In genomic region chr5:163134061-163134460, GRCh38 we compare ENCODE assay signal across 20 cellular contexts.
DNase-seq lines count a peak whose midpoint lies in the region; ATAC-seq, FAIRE-seq and TF ChIP-seq lines count a peak whose summit lies in the region.
"Had no signal": no experiment of that assay in that cellular context is flagged by ENCODE, and none has a peak within 500 bp of the region (broad histone marks: within the 10 kb centered on the region; RNA-seq: fewer than 3 reads in every experiment).

No MANE protein-coding gene starts in this region.

- H3K4me2 ChIP-seq in GM12878 (ENCODE audit: control insufficient read depth, insufficient read depth), result no peak overlapping the region
- H3K4me2 ChIP-seq: BLaER1 had no signal

- TF ChIP-seq CTCF in GM12878 (IDR thresholded peaks at IDR 0.05 in 2 of 3, conservative IDR thresholded peaks at IDR 0.05 in 1 of 3; ENCODE audit: control insufficient read depth in 2 of 3, extremely low read depth in 1 of 3, insufficient read depth in 1 of 3, low read depth in 3 of 3, low read length in 3 of 3) (no peak), gastrocnemius medialis (IDR thresholded peaks at IDR 0.05 in 4 of 5, conservative IDR thresholded peaks at IDR 0.05 in 1 of 5) (no peak), tibial nerve (IDR thresholded peaks at IDR 0.05) (no peak)

- H3K27me3 ChIP-seq in GM12878 (replicated peaks in 1 of 2; ENCODE audit: control insufficient read depth in 2 of 2, insufficient read depth in 2 of 2, low read length in 1 of 2), result no peaks in the 10 kb centered on the region
- H3K27me3 ChIP-seq in gastrocnemius medialis, result no peaks in the 10 kb centered on the region
- no peaks in the 10 kb centered on the region for H3K27me3 ChIP-seq in tibial nerve
- H3K27me3 ChIP-seq: BE2C, BLaER1 had no signal

- H2AFZ ChIP-seq in GM12878 (ENCODE audit: control insufficient read depth, low read depth, low read length), result no peak overlapping the region

- TF ChIP-seq EP300 in GM12878 (IDR thresholded peaks at IDR 0.05; ENCODE audit: borderline replicate concordance in 1 of 2, control insufficient read depth in 1 of 2, low read depth in 2 of 2, low read length in 2 of 2) (no peak), tibial nerve (IDR thresholded peaks at IDR 0.05) (no peak)

- intact Hi-C loops in GM12878 (cut with micrococcal nuclease; ENCODE audit: unreplicated experiment) (no loop called here), gastrocnemius medialis (cut with DNase I; ENCODE audit: low total_unique reads) (no loop called here)

- CTCF ChIA-PET in GM12878 (lab: Yijun Ruan, JAX), result no interaction called here

- H3K4me3 ChIP-seq in Jurkat, Clone E6-1 (ENCODE audit: low read length), result no peak overlapping the region
- H3K4me3 ChIP-seq in GM12878 (no peak overlapping the region), gastrocnemius medialis (no peak overlapping the region), tibial nerve (no peak overlapping the region)
- H3K4me3 ChIP-seq: BLaER1 had no signal

- TF ChIP-seq POLR2A in GM12878 (IDR thresholded peaks at IDR 0.05; ENCODE audit: low read depth, low read length) (no peak), gastrocnemius medialis (IDR thresholded peaks at IDR 0.05) (no peak), tibial nerve (IDR thresholded peaks at IDR 0.05) (no peak)

- SMC1A ChIA-PET in GM12878 (lab: Charles Lee; ENCODE audit: uncharacterized antibody, unreplicated experiment), result interaction anchor here (0.8 to 2.9 kb wide), 3 partner anchors 19 to 52 kb away, joined by 3 to 6 read pairs (median 5); no protein-coding TSS in a partner anchor

- no peaks in the 10 kb centered on the region for H3K9me3 ChIP-seq in GM12878 (replicated peaks; ENCODE audit: control insufficient read depth, insufficient read depth, low read length)
- no peaks in the 10 kb centered on the region for H3K9me3 ChIP-seq in gastrocnemius medialis
- H3K9me3 ChIP-seq in tibial nerve, result no peaks in the 10 kb centered on the region
- H3K9me3 ChIP-seq: BE2C, BLaER1, Caco-2 had no signal

- in situ Hi-C loops in GM12878 (cut with MboI), result no loop called here
- in situ Hi-C loops in gastrocnemius medialis (cut with MboI; ENCODE audit: low sequenced_read_pairs in 4 of 4), result no loop called here

- H3K27ac ChIP-seq in GM12878 (ENCODE audit: control insufficient read depth, insufficient read depth) (no peak overlapping the region), gastrocnemius medialis (no peak overlapping the region), tibial nerve (no peak overlapping the region)
- H3K27ac ChIP-seq: BLaER1 had no signal

- no peak for TF ChIP-seq RAD21 in GM12878 (IDR thresholded peaks at IDR 0.05; ENCODE audit: insufficient read depth, low read depth, low read length)

- FAIRE-seq in GM12878 (lab: Jason Lieb, UNC), result no peak
- FAIRE-seq: D721Med, GM12891, GM19239 had no signal

- ATAC-seq in GM12878, result no peak
- no peak for ATAC-seq in gastrocnemius medialis

- BruUV-seq in GM12878 (replicated peaks; lab: Mats Ljungman, UMichigan), result no TSS peak

- no peaks in the 10 kb centered on the region for H3K36me3 ChIP-seq in GM12878 (ENCODE audit: control insufficient read depth in 2 of 2, insufficient read depth in 2 of 2, low read length in 1 of 2)
- H3K36me3 ChIP-seq in gastrocnemius medialis, result no peaks in the 10 kb centered on the region
- no peaks in the 10 kb centered on the region for H3K36me3 ChIP-seq in tibial nerve
- H3K36me3 ChIP-seq: BE2C, BLaER1 had no signal

- H3K4me1 ChIP-seq in GM12878 (ENCODE audit: control insufficient read depth, insufficient read depth, low read length) (no peaks in the 10 kb centered on the region), gastrocnemius medialis (no peaks in the 10 kb centered on the region), tibial nerve (no peaks in the 10 kb centered on the region)
- H3K4me1 ChIP-seq: BE2C, BLaER1, Caco-2 had no signal

- RAD21 ChIA-PET in GM12878 (lab: Charles Lee; ENCODE audit: unreplicated experiment), result no interaction called here

- H3K79me2 ChIP-seq in GM12878 (ENCODE audit: control insufficient read depth, insufficient read depth, low read length), result no peaks in the 10 kb centered on the region

- no peak overlapping the region for H3K9ac ChIP-seq in GM12878 (ENCODE audit: control insufficient read depth, insufficient read depth, low read length)
- H3K9ac ChIP-seq: BLaER1 had no signal

- DNase-seq in Jurkat, Clone E6-1 (ENCODE audit: low read depth, low spot score), result peak; percentile 7
- DNase-seq in GM12878 (ENCODE audit: low read depth, low spot score) (no peak), gastrocnemius medialis (no peak), tibial nerve (ENCODE audit: low spot score in 2 of 2) (no peak), germinal center (ENCODE audit: low spot score) (no peak)
- DNase-seq: 8988T; ACHN; BE2C; C1 segment of cervical spinal cord; Caco-2; Calu3; CD4-positive, alpha-beta memory T cell; CD4-positive, CD25-positive, alpha-beta regulatory T cell; DMS79 treated with DMSO at 0.1 percent for 48 hours; EL; GDM1 had no signal

- no peaks in the 10 kb centered on the region for H4K20me1 ChIP-seq in GM12878 (ENCODE audit: control insufficient read depth, insufficient read depth)
- H4K20me1 ChIP-seq: BLaER1 had no signal

- POLR2A ChIA-PET in GM12878 (lab: Charles Lee), result no interaction called here

TF ChIP-seq in GM12878, 131 proteins besides CTCF, POLR2A, EP300 and RAD21:
- TF ChIP-seq RUNX3 (IDR thresholded peaks at IDR 0.05; ENCODE audit: low read length) (peak; percentile 30; the same call in 1 of the 2 replicates), IKZF2 (IDR thresholded peaks at IDR 0.05) (no peak), TCF12 (IDR thresholded peaks at IDR 0.05; ENCODE audit: low read depth, low read length) (no peak), NFXL1 (IDR thresholded peaks at IDR 0.05; ENCODE audit: borderline replicate concordance) (no peak), ZNF687 (IDR thresholded peaks at IDR 0.05) (no peak)
